ENCODE assay signal across 8 cellular contexts in genomic region chr7:21944616-21945373, GRCh38. TPM values are rescaled to one million over a fixed set of nuclear protein-coding genes. Genes with fewer than 3 reads are reported as not detected.
DNase-seq lines count a peak whose midpoint lies in the region; ATAC-seq and TF ChIP-seq lines count a peak whose summit lies in the region.

No MANE protein-coding gene starts in this region.

- peaks cover 12% of the 10 kb centered on the region for H3K27me3 Mint-ChIP-seq in T-helper 1 cell treated with Interleukin-12 subunit alpha and Interleukin-12 subunit beta and Interleukin-4 antibody, amounts not matched to agents 30 μg/mL and 1 μg/mL, for 36 hours (ENCODE audit: low read depth)

- peaks cover 0 to 13% (median 6%) of the 10 kb centered on the region in 4 donors for H3K4me1 ChIP-seq in right lobe of liver

- H3K36me3 Mint-ChIP-seq in T-helper 1 cell treated with Interleukin-12 subunit alpha and Interleukin-12 subunit beta and Interleukin-4 antibody, amounts not matched to agents 30 μg/mL and 1 μg/mL, for 36 hours (ENCODE audit: low read depth), result no peaks in the 10 kb centered on the region

- TF ChIP-seq CTCF in LNCaP clone FGC (IDR thresholded peaks at IDR 0.05; ENCODE audit: control insufficient read depth, extremely low read depth, insufficient read depth) (peak; percentile 20; the same call in 1 of the 2 replicates), choroid plexus epithelial cell (conservative IDR thresholded peaks at IDR 0.05; ENCODE audit: low read depth, low read length) (peak; percentile 30), right lobe of liver (IDR thresholded peaks at IDR 0.05) (no peak)

- no peaks in the 10 kb centered on the region for H3K27me3 ChIP-seq in right lobe of liver

- DNase-seq in DMS79 (lab: John Stamatoyannopoulos, UW), result peak; percentile 32
- DNase-seq in LNCaP clone FGC (ENCODE audit: low read depth), result peak; percentile 56
- peak; percentile 31 for DNase-seq in choroid plexus epithelial cell (ENCODE audit: low read depth)
- peak; percentile 79 to 89 (median 86) for DNase-seq in right lobe of liver
- DNase-seq in stimulated activated CD8-positive, alpha-beta memory T cell treated with anti-CD3 and anti-CD28 coated beads, Interleukin-4, amount 100 ng/mL, for 48 hours, result peak; percentile 57

- H3K36me3 ChIP-seq in right lobe of liver, result no peaks in the 10 kb centered on the region

- peak overlapping the region; percentile 75 for H3K4me3 ChIP-seq in LNCaP clone FGC (ENCODE audit: low read depth, low read length)
- H3K4me3 ChIP-seq in choroid plexus epithelial cell (ENCODE audit: low read depth, low read length), result peak overlapping the region; percentile 77
- H3K4me3 ChIP-seq in right lobe of liver, result peak overlapping the region; percentile 60 to 78 (median 65)

- H3K9me3 Mint-ChIP-seq in T-helper 1 cell treated with Interleukin-12 subunit alpha and Interleukin-12 subunit beta and Interleukin-4 antibody, amounts not matched to agents 30 μg/mL and 1 μg/mL, for 36 hours, result no peaks in the 10 kb centered on the region

- WGBS in right lobe of liver (ENCODE audit: insufficient coverage, low coverage, low lambda C conversion rate, missing lambda C conversion rate), result under 1% methylated on average over 33 of the region's 33 CpGs

- H3K4me3 Mint-ChIP-seq in T-helper 1 cell treated with Interleukin-12 subunit alpha and Interleukin-12 subunit beta and Interleukin-4 antibody, amounts not matched to agents 30 μg/mL and 1 μg/mL, for 36 hours, result peak overlapping the region; percentile 91

- no peak for TF ChIP-seq POLR2A in right lobe of liver (IDR thresholded peaks at IDR 0.05)

- H3K4me1 Mint-ChIP-seq in T-helper 1 cell treated with Interleukin-12 subunit alpha and Interleukin-12 subunit beta and Interleukin-4 antibody, amounts not matched to agents 30 μg/mL and 1 μg/mL, for 36 hours (ENCODE audit: low read depth), result peaks cover 44% of the 10 kb centered on the region

- H3K27ac ChIP-seq in right lobe of liver, result peak overlapping the region; percentile 62 to 92 (median 91)

- peak overlapping the region; percentile 79 for H3K27ac Mint-ChIP-seq in T-helper 1 cell treated with Interleukin-12 subunit alpha and Interleukin-12 subunit beta and Interleukin-4 antibody, amounts not matched to agents 30 μg/mL and 1 μg/mL, for 36 hours

- H3K9me3 ChIP-seq in right lobe of liver, result no peaks in the 10 kb centered on the region

- ATAC-seq in right lobe of liver, result peak; percentile 62 to 71 (median 67)
- ATAC-seq in HG03108 (IDR thresholded peaks at IDR 0.05; ENCODE audit: unreplicated experiment), result no peak
- no peak for ATAC-seq in HG03139 (IDR thresholded peaks at IDR 0.05; ENCODE audit: unreplicated experiment)

- intact Hi-C loops in right lobe of liver (cut with DNase I), result no loop called here

RNA-seq across cellular contexts. Expression of gene CDCA7L, which starts 0.9 kb away (rescaled TPM):
- 1 to 10 TPM; 3.3 to 6.0 (median 4.3) TPM for total RNA-seq in right lobe of liver

Comparison
In these comparisons a context has a peak if more than half of its experiments do, and no peak if none do; other contexts are left out.
1. DNase-seq: peak in every context shown above with its lines; median percentile 86 in right lobe of liver; 57 in stimulated activated CD8-positive, alpha-beta memory T cell treated with anti-CD3 and anti-CD28 coated beads, Interleukin-4, amount 100 ng/mL, for 48 hours; 56 in LNCaP clone FGC; 32 in DMS79; 31 in choroid plexus epithelial cell.
2. CTCF ChIP-seq: peak in LNCaP clone FGC (single experiment) and choroid plexus epithelial cell (single experiment); none in right lobe of liver (0 of 4).
3. ATAC-seq: peak in right lobe of liver (4 of 4); none in HG03108 (single experiment) and HG03139 (single experiment).
4. Peak in every context shown above with its lines, with median percentiles within 50 percentile points of each other: H3K4me3 ChIP-seq.